ENCODE assay signal across 10 cellular contexts in the genomic region with DNA sequence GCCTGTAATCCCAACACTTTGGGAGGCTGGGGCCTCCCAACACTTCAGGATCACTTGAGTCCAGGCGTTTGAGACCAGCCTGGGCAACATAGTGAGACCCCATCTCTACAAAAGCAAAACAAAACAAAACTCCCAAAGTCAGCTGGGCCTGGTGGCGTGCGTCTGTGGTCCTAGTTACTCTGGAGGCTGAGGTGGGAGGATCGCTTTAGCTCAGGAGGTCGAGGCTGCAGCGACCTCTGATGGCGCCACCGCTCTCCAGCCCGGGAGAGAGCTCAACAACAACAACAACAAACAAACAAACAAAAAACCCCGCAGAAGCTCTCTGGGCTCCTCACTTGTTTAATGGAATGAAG. TPM values are rescaled to one million over a fixed set of nuclear protein-coding genes. Genes with fewer than 3 reads are reported as not detected.
DNase-seq lines count a peak whose midpoint lies in the region; ATAC-seq and TF ChIP-seq lines count a peak whose summit lies in the region.
"Had no signal": no experiment of that assay in that cellular context is flagged by ENCODE, and none has a peak within 500 bp of the region (broad histone marks: within the 10 kb centered on the region; RNA-seq: fewer than 3 reads in every experiment).

No MANE protein-coding gene starts in this region.

- intact Hi-C loops in A673 (cut with micrococcal nuclease; ENCODE audit: unreplicated experiment): no loop called here

- DNase-seq in A673 (ENCODE audit: low spot score) (no peak), HFF-Myc (ENCODE audit: extremely low read depth, low read depth) (no peak), endodermal cell (no peak), neural crest cell (ENCODE audit: low read depth, low spot score) (no peak), erythroblast (lab: John Stamatoyannopoulos, UW) (no peak), NCI-H2107 (lab: John Stamatoyannopoulos, UW) (no peak)
- no peak for DNase-seq in stimulated activated naive CD4-positive, alpha-beta T cell treated with Interleukin-2 at 50 U/mL for 16 hours (lab: John Stamatoyannopoulos, UW)
- DNase-seq: activated CD8-positive, alpha-beta memory T cell treated with anti-CD3 and anti-CD28 coated beads, Interleukin-2, amount 50 U/mL, for 4 hours had no signal

- peaks cover 5% of the 10 kb centered on the region for H3K9me3 Mint-ChIP-seq in endodermal cell
- peaks cover 4% of the 10 kb centered on the region for H3K9me3 Mint-ChIP-seq in neural crest cell

- H3K36me3 ChIP-seq in A673 (ENCODE audit: insufficient read depth, low read length, poor library complexity, severe bottlenecking) (no peaks in the 10 kb centered on the region), endodermal cell (ENCODE audit: control insufficient read depth, insufficient read depth, low read length) (no peaks in the 10 kb centered on the region)

- TF ChIP-seq CTCF in A673 (conservative IDR thresholded peaks at IDR 0.05; ENCODE audit: low read depth, low read length): 0 out of 2 replicates have a peak, but pooled peaks have one; percentile 14
- TF ChIP-seq CTCF in HFF-Myc (IDR thresholded peaks at IDR 0.05; ENCODE audit: low read depth, low read length, missing control alignments): peak; percentile 12
- peak; percentile 30 for TF ChIP-seq CTCF in endodermal cell (conservative IDR thresholded peaks at IDR 0.05)
- no peak for TF ChIP-seq CTCF in neural crest cell (conservative IDR thresholded peaks at IDR 0.05)

- H3K4me1 Mint-ChIP-seq in endodermal cell (no peaks in the 10 kb centered on the region), neural crest cell (no peaks in the 10 kb centered on the region)

- CTCF ChIA-PET in A673 (lab: Charles Lee): interaction anchor here (1.1 kb wide), 1 partner anchor 772 kb away, joined by 3 read pairs; no protein-coding TSS in a partner anchor

- H3K27me3 ChIP-seq in A673 (replicated peaks; ENCODE audit: insufficient read depth, low read depth, low read length, poor library complexity) (no peaks in the 10 kb centered on the region), endodermal cell (ENCODE audit: control insufficient read depth, insufficient read depth, low read length, poor library complexity, severe bottlenecking) (peaks cover 33% of the 10 kb centered on the region)

- POLR2A ChIA-PET in A673 (lab: Charles Lee; ENCODE audit: low non-redundant PET): no interaction called here

- H3K4me1 ChIP-seq in A673 (ENCODE audit: insufficient read depth, low read length, poor library complexity, severe bottlenecking) (no peaks in the 10 kb centered on the region), endodermal cell (ENCODE audit: control insufficient read depth, insufficient read depth, low read length) (no peaks in the 10 kb centered on the region)

- H3K4me3 Mint-ChIP-seq in endodermal cell (peak overlapping the region; percentile 59), neural crest cell (peak overlapping the region; percentile 54)

- no peaks in the 10 kb centered on the region for H3K36me3 Mint-ChIP-seq in endodermal cell (ENCODE audit: low read depth)
- H3K36me3 Mint-ChIP-seq in neural crest cell (ENCODE audit: low read depth): no peaks in the 10 kb centered on the region

- no TSS peak for BruUV-seq in A673 (replicated peaks; lab: Mats Ljungman, UMichigan)

- H3K27ac ChIP-seq in A673 (ENCODE audit: low read depth, low read length, poor library complexity, severe bottlenecking): no peak overlapping the region
- H3K27ac ChIP-seq in endodermal cell (ENCODE audit: low read depth, low read length): no peak overlapping the region

- no peak overlapping the region for H3K9ac ChIP-seq in endodermal cell (ENCODE audit: extremely low read depth, low read length, poor library complexity, severe bottlenecking)

- H3K27ac Mint-ChIP-seq in endodermal cell (no peak overlapping the region), neural crest cell (ENCODE audit: unreplicated experiment) (no peak overlapping the region)

- 20 to 39% methylated on average over 1 to 10 of the region's 10 CpGs for WGBS in endodermal cell (ENCODE audit: insufficient coverage in 1 of 2, insufficient read length in 1 of 2), 2 experiments

- TF ChIP-seq POLR2A in erythroblast (IDR thresholded peaks at IDR 0.05; ENCODE audit: low read length): no peak

- H3K9me3 ChIP-seq in A673 (ENCODE audit: low read depth, low read length, poor library complexity, severe bottlenecking) (no peaks in the 10 kb centered on the region), endodermal cell (ENCODE audit: control insufficient read depth, low read length) (no peaks in the 10 kb centered on the region)

- no peak for ATAC-seq in HG03354 (IDR thresholded peaks at IDR 0.05; ENCODE audit: poor library complexity, severe bottlenecking, unreplicated experiment)
- ATAC-seq: K562 had no signal

- peaks cover 51% of the 10 kb centered on the region for H3K27me3 Mint-ChIP-seq in endodermal cell (ENCODE audit: insufficient read depth)
- H3K27me3 Mint-ChIP-seq in neural crest cell (ENCODE audit: low read depth): peaks cover 54% of the 10 kb centered on the region

- H3K4me3 ChIP-seq in A673 (ENCODE audit: low read depth, low read length, poor library complexity, severe bottlenecking) (peak overlapping the region; percentile 52), HFF-Myc (replicated peaks; ENCODE audit: low read depth, low read length) (peak overlapping the region; percentile 29), endodermal cell (ENCODE audit: low read length) (peak overlapping the region; percentile 76)
- H3K4me3 ChIP-seq: K562 had no signal

RNA-seq across cellular contexts. Expression of gene ACOT12, which starts 0.5 kb away (rescaled TPM):
- total RNA-seq in A673 (2021) (not detected in 2 replicates), endodermal cell (under 1 TPM in 1 of 2 donors, not detected in 1; 0.42 TPM), neural crest cell (not detected in 2 replicates)
- polyA plus RNA-seq in endodermal cell (2013, experiment 1 of 2): 0.18 TPM
- polyA plus RNA-seq in endodermal cell (2013, experiment 2 of 2): 0.17 TPM
- total RNA-seq: K562 had no signal
